In genomic region chr19:52028027-52028779, GRCh38 we compare ENCODE assay signal across 1 cellular context.
TF ChIP-seq lines count a peak whose summit lies in the region.

TSS of gene ZNF614 (minus strand) at chr19:52028379. CDS start at chr19:52025745, 2,634 bp downstream.

TF ChIP-seq in K562, 482 proteins besides CTCF, POLR2A, EP300 and RAD21 (continued from another document):
- TF ChIP-seq HBP1 (CRISPR knock-in tag; IDR thresholded peaks at IDR 0.05): no peak
- no peak for TF ChIP-seq LARP7 (IDR thresholded peaks at IDR 0.05)
- TF ChIP-seq MCM7 (IDR thresholded peaks at IDR 0.05): no peak
- TF ChIP-seq SRF (CRISPR knock-in tag; IDR thresholded peaks at IDR 0.05): no peak; a peak in 1 of 4 replicates
- peak; percentile 87; the same call in 1 of the 2 replicates for TF ChIP-seq NFRKB (IDR thresholded peaks at IDR 0.05; ENCODE audit: low read depth)
- no peak; the same call in 1 of the 2 replicates for TF ChIP-seq ZNF12 (CRISPR knock-in tag; IDR thresholded peaks at IDR 0.05)
- TF ChIP-seq POLR2G (IDR thresholded peaks at IDR 0.05; ENCODE audit: low read depth, low read length): peak; percentile 97
- TF ChIP-seq ZNF551 (CRISPR knock-in tag; IDR thresholded peaks at IDR 0.05): no peak
- no peak for TF ChIP-seq RBM39 (optimal IDR thresholded peaks at IDR 0.05; ENCODE audit: low read depth, low read length)
- TF ChIP-seq ZBTB17 (CRISPR knock-in tag; IDR thresholded peaks at IDR 0.05): 0 out of 2 replicates have a peak, but pooled peaks have one; percentile 61
- peak in 1 of 2 experiments; percentile 83; a peak in 1 of 3 replicates for TF ChIP-seq CBX3 (IDR thresholded peaks at IDR 0.05; ENCODE audit: borderline replicate concordance in 1 of 2, low read length in 2 of 2)
- no peak for TF ChIP-seq NFIX (CRISPR knock-in tag; IDR thresholded peaks at IDR 0.05; ENCODE audit: low read depth)
- peak in 1 of 2 experiments; percentile 87; a peak in 2 of 4 replicates for TF ChIP-seq ZNF639 (CRISPR knock-in tag; conservative IDR thresholded peaks at IDR 0.05 in 1 of 2, IDR thresholded peaks at IDR 0.05 in 1 of 2)
- TF ChIP-seq SREBF1 (IDR thresholded peaks at IDR 0.05; ENCODE audit: borderline replicate concordance, low read depth, low read length): no peak
- TF ChIP-seq THAP7 (CRISPR knock-in tag; IDR thresholded peaks at IDR 0.05): no peak
- no peak for TF ChIP-seq PCBP2 (IDR thresholded peaks at IDR 0.05; ENCODE audit: low read depth, low read length, poor library complexity, severe bottlenecking)
- peak; percentile 55; the same call in 1 of the 2 replicates for TF ChIP-seq SAFB (IDR thresholded peaks at IDR 0.05; ENCODE audit: borderline replicate concordance, low read depth, low read length)
- no peak for TF ChIP-seq STAT5B (CRISPR knock-in tag; IDR thresholded peaks at IDR 0.05)
- TF ChIP-seq SMAD1 (IDR thresholded peaks at IDR 0.05; ENCODE audit: low read depth, low read length, partially characterized antibody): no peak
- no peak for TF ChIP-seq XRCC3 (IDR thresholded peaks at IDR 0.05)
- TF ChIP-seq CCAR2 (IDR thresholded peaks at IDR 0.05; ENCODE audit: low read depth, low read length): no peak
- TF ChIP-seq ZKSCAN3 (CRISPR knock-in tag; IDR thresholded peaks at IDR 0.05): no peak
- no peak for TF ChIP-seq ZC3H4 (CRISPR knock-in tag; IDR thresholded peaks at IDR 0.05; ENCODE audit: borderline replicate concordance)
- TF ChIP-seq PTBP1 (IDR thresholded peaks at IDR 0.05; ENCODE audit: low read depth, low read length): no peak
- TF ChIP-seq KDM2B (CRISPR knock-in tag; IDR thresholded peaks at IDR 0.05): peak; percentile 45; the same call in 1 of the 2 replicates
- TF ChIP-seq BACH1 (tag; IDR thresholded peaks at IDR 0.05): peak; percentile 76
- no peak for TF ChIP-seq NR0B1 (IDR thresholded peaks at IDR 0.05; ENCODE audit: partially characterized antibody)
- TF ChIP-seq ZC3H11A (IDR thresholded peaks at IDR 0.05; ENCODE audit: low read depth, low read length): no peak
- no peak for TF ChIP-seq ZNF282 (CRISPR knock-in tag; IDR thresholded peaks at IDR 0.05)
- TF ChIP-seq TRIM25 (IDR thresholded peaks at IDR 0.05; ENCODE audit: borderline replicate concordance): no peak
- TF ChIP-seq SMARCA4 (IDR thresholded peaks at IDR 0.05): no peak
- peak; percentile 86; the same call in 1 of the 2 replicates for TF ChIP-seq KAT8 (IDR thresholded peaks at IDR 0.05; ENCODE audit: low read depth)
- no peak for TF ChIP-seq E2F1 (CRISPR knock-in tag; IDR thresholded peaks at IDR 0.05)
- TF ChIP-seq GTF2F1 (IDR thresholded peaks at IDR 0.05; ENCODE audit: low read depth, low read length): peak; percentile 77; the same call in 1 of the 2 replicates
- TF ChIP-seq BCL6 (CRISPR knock-in tag; IDR thresholded peaks at IDR 0.05): no peak
- no peak for TF ChIP-seq E2F3 (CRISPR knock-in tag; IDR thresholded peaks at IDR 0.05)
- TF ChIP-seq ZNF583 (CRISPR knock-in tag; IDR thresholded peaks at IDR 0.05): 0 out of 2 replicates have a peak, but pooled peaks have one; percentile 37
- TF ChIP-seq GABPB1 (CRISPR knock-in tag; IDR thresholded peaks at IDR 0.05): peak; percentile 78
- TF ChIP-seq ERF (CRISPR knock-in tag; IDR thresholded peaks at IDR 0.05): 0 out of 2 replicates have a peak, but pooled peaks have one; percentile 23
- no peak for TF ChIP-seq PRPF4 (IDR thresholded peaks at IDR 0.05; ENCODE audit: insufficient read depth, low read depth, low read length, poor library complexity, severe bottlenecking)
- TF ChIP-seq MITF (IDR thresholded peaks at IDR 0.05): no peak
- TF ChIP-seq ZFP30 (CRISPR knock-in tag; IDR thresholded peaks at IDR 0.05; ENCODE audit: borderline replicate concordance): no peak
- TF ChIP-seq ZNF584 (CRISPR knock-in tag; IDR thresholded peaks at IDR 0.05; ENCODE audit: low read depth): no peak
- no peak for TF ChIP-seq COPS2 (conservative IDR thresholded peaks at IDR 0.05)
- TF ChIP-seq ZKSCAN8 (CRISPR knock-in tag; IDR thresholded peaks at IDR 0.05): no peak
- TF ChIP-seq BRD9 (IDR thresholded peaks at IDR 0.05; ENCODE audit: low read depth, partially characterized antibody): no peak
- TF ChIP-seq SIN3A (IDR thresholded peaks at IDR 0.05; ENCODE audit: borderline replicate concordance in 2 of 2, control insufficient read depth in 1 of 2, low read depth in 2 of 2, low read length in 2 of 2): peak; percentile 77 to 84; a peak in 2 of 4 replicates
- TF ChIP-seq JUNB (CRISPR knock-in tag; conservative IDR thresholded peaks at IDR 0.05): no peak
- no peak for TF ChIP-seq ZNF124 (CRISPR knock-in tag; IDR thresholded peaks at IDR 0.05)
- TF ChIP-seq ZNF511 (CRISPR knock-in tag; IDR thresholded peaks at IDR 0.05): peak; percentile 74; the same call in 1 of the 2 replicates
- peak; percentile 68 for TF ChIP-seq POLR2AphosphoS5 (IDR thresholded peaks at IDR 0.05; ENCODE audit: control insufficient read depth, insufficient read depth, low read depth, low read length)
- TF ChIP-seq ZNF23 (CRISPR knock-in tag; IDR thresholded peaks at IDR 0.05): no peak
- TF ChIP-seq ZBTB43 (CRISPR knock-in tag; IDR thresholded peaks at IDR 0.05): no peak
- no peak for TF ChIP-seq NCOA2 (IDR thresholded peaks at IDR 0.05; ENCODE audit: partially characterized antibody in 2 of 2)
- TF ChIP-seq MCM3 (IDR thresholded peaks at IDR 0.05): no peak
- TF ChIP-seq CREM (IDR thresholded peaks at IDR 0.05; ENCODE audit: low read depth): peak; percentile 100
- no peak for TF ChIP-seq HINFP (tag; conservative IDR thresholded peaks at IDR 0.05; ENCODE audit: low read depth)
- TF ChIP-seq BDP1 (IDR thresholded peaks at IDR 0.05; ENCODE audit: insufficient read depth, insufficient read length): no peak
- no peak for TF ChIP-seq KLF13 (tag; IDR thresholded peaks at IDR 0.05; ENCODE audit: borderline replicate concordance, low read depth)
- peak; percentile 78 for TF ChIP-seq MYC (IDR thresholded peaks at IDR 0.05; ENCODE audit: low read depth, low read length)
- TF ChIP-seq MYC (CRISPR knock-in tag; IDR thresholded peaks at IDR 0.05; ENCODE audit: borderline replicate concordance, low read depth): 0 out of 2 replicates have a peak, but pooled peaks have one; percentile 19
- TF ChIP-seq ZFP36 (IDR thresholded peaks at IDR 0.05; ENCODE audit: low read depth, low read length, partially characterized antibody): no peak
TF ChIP-seq in K562: peak in this region for 153.
